In genomic region chr10:14532473-14533251, GRCh38 we compare ENCODE assay signal across 1 cellular context.
TF ChIP-seq lines count a peak whose summit lies in the region.

No MANE protein-coding gene starts in this region.

TF ChIP-seq in HepG2, 621 proteins besides CTCF, POLR2A, EP300 and RAD21 (continued from another document and continues in another):
- TF ChIP-seq SNAPC4 (CRISPR knock-in tag; IDR thresholded peaks at IDR 0.05) (no peak), RFXAP (CRISPR knock-in tag; IDR thresholded peaks at IDR 0.05; ENCODE audit: borderline replicate concordance) (no peak), BORCS8-MEF2B (CRISPR knock-in tag; IDR thresholded peaks at IDR 0.05) (no peak), HOXA3 (CRISPR knock-in tag; IDR thresholded peaks at IDR 0.05) (peak; percentile 56; the same call in 1 of the 2 replicates), NFRKB (IDR thresholded peaks at IDR 0.05) (no peak), ZNF614 (CRISPR knock-in tag; IDR thresholded peaks at IDR 0.05; ENCODE audit: borderline replicate concordance) (peak; percentile 62; the same call in 1 of the 2 replicates), JDP2 (CRISPR knock-in tag; IDR thresholded peaks at IDR 0.05; ENCODE audit: borderline replicate concordance) (no peak), ZNF784 (CRISPR knock-in tag; IDR thresholded peaks at IDR 0.05; ENCODE audit: borderline replicate concordance) (no peak), CREB1 (IDR thresholded peaks at IDR 0.05) (0 out of 2 replicates have a peak, but pooled peaks have one; percentile 9), CREB1 (CRISPR knock-in tag; IDR thresholded peaks at IDR 0.05) (peak; percentile 49), ELF3 (CRISPR knock-in tag; IDR thresholded peaks at IDR 0.05) (peak; percentile 64; the same call in 1 of the 2 replicates), ZNF629 (CRISPR knock-in tag; conservative IDR thresholded peaks at IDR 0.05) (no peak), SNRNP70 (IDR thresholded peaks at IDR 0.05; ENCODE audit: low read depth, low read length) (no peak), CREM (IDR thresholded peaks at IDR 0.05) (peak; percentile 66), CREM (CRISPR knock-in tag; IDR thresholded peaks at IDR 0.05) (no peak), ZMYM4 (CRISPR knock-in tag; IDR thresholded peaks at IDR 0.05) (peak; percentile 91), SMAD9 (CRISPR knock-in tag; IDR thresholded peaks at IDR 0.05) (no peak), PREB (CRISPR knock-in tag; IDR thresholded peaks at IDR 0.05) (no peak), EED (CRISPR knock-in tag; IDR thresholded peaks at IDR 0.05) (no peak), BRF2 (CRISPR knock-in tag; IDR thresholded peaks at IDR 0.05) (no peak), TIGD3 (CRISPR knock-in tag; IDR thresholded peaks at IDR 0.05; ENCODE audit: borderline replicate concordance) (no peak), MEIS2 (CRISPR knock-in tag; IDR thresholded peaks at IDR 0.05) (no peak; the same call in 1 of the 2 replicates), ZNF773 (CRISPR knock-in tag; IDR thresholded peaks at IDR 0.05; ENCODE audit: borderline replicate concordance) (no peak), GATAD1 (CRISPR knock-in tag; IDR thresholded peaks at IDR 0.05) (no peak), ZNF3 (CRISPR knock-in tag; IDR thresholded peaks at IDR 0.05) (no peak), PHF8 (CRISPR knock-in tag; IDR thresholded peaks at IDR 0.05) (no peak), ZBTB8A (CRISPR knock-in tag; IDR thresholded peaks at IDR 0.05; ENCODE audit: borderline replicate concordance, low read depth) (no peak), NFKBIZ (CRISPR knock-in tag; IDR thresholded peaks at IDR 0.05) (0 out of 2 replicates have a peak, but pooled peaks have one; percentile 52), ATF4 (CRISPR knock-in tag; IDR thresholded peaks at IDR 0.05) (peak in 1 of 2 experiments; percentile 60; a peak in 1 of 4 replicates), ATAD3A (CRISPR knock-in tag; IDR thresholded peaks at IDR 0.05) (no peak), ATF5 (CRISPR knock-in tag; IDR thresholded peaks at IDR 0.05; ENCODE audit: low read depth) (no peak), ZNF652 (CRISPR knock-in tag; IDR thresholded peaks at IDR 0.05; ENCODE audit: borderline replicate concordance, low read depth) (no peak), ZNF260 (CRISPR knock-in tag; IDR thresholded peaks at IDR 0.05; ENCODE audit: borderline replicate concordance, low read depth) (no peak), ZSCAN31 (CRISPR knock-in tag; IDR thresholded peaks at IDR 0.05; ENCODE audit: low read depth) (no peak), HOXA5 (CRISPR knock-in tag; IDR thresholded peaks at IDR 0.05) (no peak), SOX5 (CRISPR knock-in tag; IDR thresholded peaks at IDR 0.05; ENCODE audit: borderline replicate concordance) (peak; percentile 63; the same call in 1 of the 2 replicates), SP4 (CRISPR knock-in tag; IDR thresholded peaks at IDR 0.05) (peak; percentile 64), ZNF746 (CRISPR knock-in tag; IDR thresholded peaks at IDR 0.05) (peak; percentile 75; the same call in 1 of the 2 replicates), CCDC6 (CRISPR knock-in tag; IDR thresholded peaks at IDR 0.05) (0 out of 2 replicates have a peak, but pooled peaks have one; percentile 32), NCOA5 (CRISPR knock-in tag; IDR thresholded peaks at IDR 0.05) (no peak), PHF5A (CRISPR knock-in tag; IDR thresholded peaks at IDR 0.05; ENCODE audit: low read depth, unreplicated experiment) (no peak), FIP1L1 (IDR thresholded peaks at IDR 0.05; ENCODE audit: borderline replicate concordance, insufficient read depth, low read depth, low read length) (no peak), HNRNPLL (IDR thresholded peaks at IDR 0.05; ENCODE audit: low read depth, low read length, poor library complexity, severe bottlenecking) (no peak), NFE2L2 (IDR thresholded peaks at IDR 0.05; ENCODE audit: low read length) (no peak), RERE (CRISPR knock-in tag; IDR thresholded peaks at IDR 0.05; ENCODE audit: low read depth) (no peak; the same call in 1 of the 2 replicates), SAP130 (CRISPR knock-in tag; IDR thresholded peaks at IDR 0.05; ENCODE audit: low read depth) (peak; percentile 87), NR0B2 (CRISPR knock-in tag; IDR thresholded peaks at IDR 0.05) (0 out of 2 replicates have a peak, but pooled peaks have one; percentile 28)
